Comparison of ENCODE assay signal across 1 cellular context in the genomic region with DNA sequence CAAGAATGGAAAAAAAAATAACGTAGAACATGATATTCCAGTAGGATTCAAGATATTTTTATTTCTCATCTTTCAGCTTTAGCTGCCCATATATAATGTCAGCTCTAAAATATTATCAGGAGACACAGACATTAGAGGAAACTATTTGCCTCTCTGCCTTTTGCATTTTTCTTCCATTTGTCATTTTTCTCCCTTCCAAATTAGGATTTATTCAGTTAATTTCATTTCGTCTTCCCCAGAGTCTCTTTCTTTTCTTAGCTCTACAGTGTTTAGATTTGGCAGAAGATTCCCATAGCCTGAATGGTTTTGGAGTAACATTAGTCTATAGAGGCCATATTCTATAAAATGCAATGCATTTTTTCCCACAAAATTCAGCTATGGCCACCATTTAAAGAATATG.
TF ChIP-seq lines count a peak whose summit lies in the region.

No MANE protein-coding gene starts in this region.

TF ChIP-seq in IMR-90, 13 proteins besides CTCF, POLR2A, EP300 and RAD21:
- TF ChIP-seq SMC3 (IDR thresholded peaks at IDR 0.05; ENCODE audit: low read depth, low read length) = no peak
- TF ChIP-seq USF2 (IDR thresholded peaks at IDR 0.05; ENCODE audit: low read depth, low read length) = no peak
- TF ChIP-seq MAFK (IDR thresholded peaks at IDR 0.05; ENCODE audit: low read depth, low read length) = no peak
- TF ChIP-seq RCOR1 (IDR thresholded peaks at IDR 0.05; ENCODE audit: insufficient replicate concordance, low read length) = no peak
